Comparison of ENCODE assay signal across 9 cellular contexts in genomic region chr1:25858494-25858893, GRCh38. TPM values are rescaled to one million over a fixed set of nuclear protein-coding genes. Genes with fewer than 3 reads are reported as not detected.
DNase-seq lines count a peak whose midpoint lies in the region; ATAC-seq and TF ChIP-seq lines count a peak whose summit lies in the region.
"Had no signal": no experiment of that assay in that cellular context is flagged by ENCODE, and none has a peak within 500 bp of the region (broad histone marks: within the 10 kb centered on the region; RNA-seq: fewer than 3 reads in every experiment).

No MANE protein-coding gene starts in this region.

- H3K4me3 ChIP-seq in GM12865 (ENCODE audit: low read depth, low read length) = peak overlapping the region; percentile 98
- H3K4me3 ChIP-seq in NT2/D1 (ENCODE audit: insufficient read length, low read depth) = peak overlapping the region; percentile 96
- H3K4me3 ChIP-seq in osteoblast (ENCODE audit: insufficient read depth, low read length) = peak overlapping the region; percentile 88
- no peak overlapping the region for H3K4me3 ChIP-seq in mucosa of descending colon

- H3K4me1 Mint-ChIP-seq in dendritic cell treated with granulocyte-macrophage colony-stimulating factor and Interleukin-4, amounts not matched to agents 40 ng/mL and 50 ng/mL, for 4 days (ENCODE audit: low read depth) = peaks cover 41% of the 10 kb centered on the region

- intact Hi-C loops in dendritic cell treated with granulocyte-macrophage colony-stimulating factor and Interleukin-4, amounts not matched to agents 40 ng/mL and 50 ng/mL, for 4 days (cut with micrococcal nuclease) = no loop called here
- intact Hi-C loops in mucosa of descending colon (cut with DNase I, micrococcal nuclease) = no loop called here

- H3K9me3 ChIP-seq in NT2/D1 (ENCODE audit: insufficient read depth, low read length) (no peaks in the 10 kb centered on the region), osteoblast (ENCODE audit: low read depth, low read length) (no peaks in the 10 kb centered on the region), mucosa of descending colon (no peaks in the 10 kb centered on the region)

- peak overlapping the region; percentile 98 for H2AFZ ChIP-seq in osteoblast (ENCODE audit: low read length)

- H3K4me2 ChIP-seq in osteoblast (ENCODE audit: insufficient read depth, low read length) = peak overlapping the region; percentile 99

- no peaks in the 10 kb centered on the region for H3K27me3 ChIP-seq in NT2/D1 (ENCODE audit: insufficient read depth, insufficient read length)
- H3K27me3 ChIP-seq in osteoblast (ENCODE audit: insufficient read depth, low read length) = no peaks in the 10 kb centered on the region

- TF ChIP-seq CTCF in GM12865 (IDR thresholded peaks at IDR 0.05; ENCODE audit: insufficient read depth, low read depth, low read length, missing control alignments) = no peak
- TF ChIP-seq CTCF in osteoblast (IDR thresholded peaks at IDR 0.05; ENCODE audit: extremely low read depth, low read depth, low read length) = no peak
- no peak for TF ChIP-seq CTCF in mucosa of descending colon (IDR thresholded peaks at IDR 0.05)

- peak overlapping the region; percentile 96 for H3K9ac ChIP-seq in NT2/D1 (ENCODE audit: insufficient read length, low read depth)

- no peaks in the 10 kb centered on the region for H4K20me1 ChIP-seq in osteoblast (ENCODE audit: insufficient read depth, low read length)

- peaks cover 13% of the 10 kb centered on the region for H3K79me2 ChIP-seq in osteoblast (ENCODE audit: insufficient read depth, low read length)

- peak overlapping the region; percentile 98 for H3K27ac Mint-ChIP-seq in dendritic cell treated with granulocyte-macrophage colony-stimulating factor and Interleukin-4, amounts not matched to agents 40 ng/mL and 50 ng/mL, for 4 days

- H3K36me3 ChIP-seq in NT2/D1 (ENCODE audit: insufficient read depth, insufficient read length, low read length) (peaks cover 20% of the 10 kb centered on the region), osteoblast (ENCODE audit: insufficient read depth, low read length) (peaks cover 11% of the 10 kb centered on the region), mucosa of descending colon (ENCODE audit: low read depth) (no peaks in the 10 kb centered on the region)

- no peak for ATAC-seq in mucosa of descending colon
- no peak for ATAC-seq in HG02938 (IDR thresholded peaks at IDR 0.05; ENCODE audit: unreplicated experiment)

- no peaks in the 10 kb centered on the region for H3K9me3 Mint-ChIP-seq in dendritic cell treated with granulocyte-macrophage colony-stimulating factor and Interleukin-4, amounts not matched to agents 40 ng/mL and 50 ng/mL, for 4 days

- DNase-seq in GM12865 (ENCODE audit: low read depth) (peak; percentile 19), NT2/D1 (ENCODE audit: low read depth, low spot score) (no peak), osteoblast (ENCODE audit: insufficient read length, low spot score, missing footprints) (no peak), AG08396 (ENCODE audit: low spot score) (no peak), mucosa of descending colon (no peak), NCI-H69 (lab: John Stamatoyannopoulos, UW) (no peak)
- DNase-seq: activated CD8-positive, alpha-beta memory T cell treated with anti-CD3 and anti-CD28 coated beads, Interleukin-2, amount 50 U/mL, for 48 hours had no signal

- H3K4me3 Mint-ChIP-seq in dendritic cell treated with granulocyte-macrophage colony-stimulating factor and Interleukin-4, amounts not matched to agents 40 ng/mL and 50 ng/mL, for 4 days = peak overlapping the region; percentile 94

- peaks cover 22% of the 10 kb centered on the region for H3K36me3 Mint-ChIP-seq in dendritic cell treated with granulocyte-macrophage colony-stimulating factor and Interleukin-4, amounts not matched to agents 40 ng/mL and 50 ng/mL, for 4 days (ENCODE audit: low read depth)

- no peak overlapping the region for H3K27ac ChIP-seq in osteoblast (ENCODE audit: low read depth, low read length)

- H3K27me3 Mint-ChIP-seq in dendritic cell treated with granulocyte-macrophage colony-stimulating factor and Interleukin-4, amounts not matched to agents 40 ng/mL and 50 ng/mL, for 4 days = no peaks in the 10 kb centered on the region

- peaks cover 11% of the 10 kb centered on the region for H3K4me1 ChIP-seq in NT2/D1 (ENCODE audit: insufficient read depth, insufficient read length)
- H3K4me1 ChIP-seq in osteoblast (ENCODE audit: insufficient read depth, low read length) = peaks cover 8% of the 10 kb centered on the region
- peaks cover 12% of the 10 kb centered on the region for H3K4me1 ChIP-seq in mucosa of descending colon (ENCODE audit: low read depth)

RNA-seq across cellular contexts. Expression of gene AUNIP, which starts 0.8 kb away (rescaled TPM):
- total RNA-seq in osteoblast (0.72 and 0.88 TPM in 2 replicates), mucosa of descending colon (1 to 10 TPM in 1 of 3 donors, under 1 TPM in 2; 0.28 to 1.5 (median 0.35) TPM)

RNA-seq across cellular contexts. Expression of gene PAQR7, which starts 17.0 kb away (rescaled TPM):
- total RNA-seq in osteoblast (9.8 and 11.2 TPM in 2 replicates), mucosa of descending colon (1 to 10 TPM; 2.5 to 7.7 (median 2.7) TPM)

RNA-seq across cellular contexts. Expression of gene MTFR1L, which starts 38.7 kb away (rescaled TPM):
- total RNA-seq in osteoblast (46.6 and 47.4 TPM in 2 replicates), mucosa of descending colon (10 to 100 TPM; 46.2 to 94.3 (median 83.0) TPM)

RNA-seq across cellular contexts. Expression of gene STMN1, which starts 47.7 kb away (rescaled TPM):
- 34.7 and 35.1 TPM in 2 replicates for total RNA-seq in osteoblast
- 100 to 1,000 TPM in 1 of 3 donors, 10 to 100 TPM in 2; 32.6 to 103 (median 52.6) TPM for total RNA-seq in mucosa of descending colon

RNA-seq across cellular contexts. Expression of gene SELENON, which starts 58.5 kb away (rescaled TPM):
- total RNA-seq in osteoblast (33.7 and 45.1 TPM in 2 replicates), mucosa of descending colon (10 to 100 TPM; 29.6 to 45.1 (median 35.9) TPM)
